20 cellular contexts compared by ENCODE assay signal in the genomic region with DNA sequence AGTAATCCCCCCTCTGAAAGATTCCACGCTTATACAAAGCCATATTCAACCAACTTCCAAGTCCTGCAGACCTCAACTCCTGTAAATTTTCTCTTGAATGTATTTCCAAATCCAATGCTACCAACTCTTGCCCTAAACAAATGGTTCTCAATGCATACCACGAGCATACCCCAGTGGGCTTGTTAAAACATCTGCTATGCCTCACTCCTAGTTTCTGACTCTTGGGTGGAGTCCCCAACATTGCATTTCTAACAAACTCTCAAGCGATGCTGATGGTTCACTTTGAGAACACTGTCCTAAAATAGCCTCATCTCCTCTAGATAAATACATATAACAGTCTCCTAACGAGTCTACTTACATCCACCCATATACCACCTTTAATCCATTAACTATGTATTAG. TPM values are rescaled to one million over a fixed set of nuclear protein-coding genes. Genes with fewer than 3 reads are reported as not detected.
A peak's percentile ranks its signal among the peaks of the same experiment; 100 is the strongest.
DNase-seq lines count a peak whose midpoint lies in the region; ATAC-seq and TF ChIP-seq lines count a peak whose summit lies in the region.
"Had no signal": no experiment of that assay in that cellular context is flagged by ENCODE, and none has a peak within 500 bp of the region (broad histone marks: within the 10 kb centered on the region; RNA-seq: fewer than 3 reads in every experiment).

No MANE protein-coding gene starts in this region.

- no peak for DNase-seq in activated CD4-positive, alpha-beta T cell treated with anti-CD3 and anti-CD28 coated beads for 36 hours
- DNase-seq in activated CD4-positive, alpha-beta T cell treated with anti-CD3 and anti-CD28 coated beads, Interleukin-2, amount 50 U/mL, for 4 hours, result no peak
- no peak for DNase-seq in CD8-positive, alpha-beta T cell
- no peak for DNase-seq in activated T-helper 1 cell treated with anti-CD3 and anti-CD28 coated beads, Interleukin-12 subunit alpha, Interleukin-12 subunit beta, Interleukin-2, Interleukin-4 antibody, amounts not matched to agents 30 ng/mL and 10 ng/mL and 1 ng/mL, durations not matched to agents 14 hours and 24 hours and 36 hours (ENCODE audit: low spot score)
- DNase-seq in stimulated activated effector memory CD8-positive, alpha-beta T cell treated with anti-CD3 and anti-CD28 coated beads, Interleukin-12 subunit alpha, Interleukin-12 subunit beta, amount 100 ng/mL, for 72 hours (ENCODE audit: low spot score in 2 of 2), result no peak
- DNase-seq in NOMO-1 treated with DMSO at 0.1 percent for 48 hours (lab: John Stamatoyannopoulos, UW; ENCODE audit: unreplicated experiment) (no peak), osteocyte (ENCODE audit: extremely low spot score, unreplicated experiment) (no peak)
- DNase-seq: activated CD4-positive, alpha-beta T cell treated with anti-CD3 and anti-CD28 coated beads, Interleukin-2, amount 50 U/mL, for 1 hour; Caco-2; H9; Kasumi-1; left ventricle myocardium superior; NCI-H1694; NCI-H2171; NCI-H524 treated with DMSO at 0.1 percent for 48 hours; posterior cingulate gyrus; sigmoid colon; trophoblast cell had no signal

- H3K9me3 ChIP-seq in CD8-positive, alpha-beta T cell (ENCODE audit: low read length), result no peaks in the 10 kb centered on the region
- H3K9me3 ChIP-seq: Caco-2, sigmoid colon had no signal

- H3K4me1 Mint-ChIP-seq in activated CD4-positive, alpha-beta T cell treated with anti-CD3 and anti-CD28 coated beads for 36 hours, result peaks cover 63% of the 10 kb centered on the region
- H3K4me1 Mint-ChIP-seq in CD8-positive, alpha-beta T cell (ENCODE audit: low read depth), result peaks cover 73% of the 10 kb centered on the region
- peaks cover 71% of the 10 kb centered on the region for H3K4me1 Mint-ChIP-seq in activated T-helper 1 cell treated with anti-CD3 and anti-CD28 coated beads, Interleukin-12 subunit alpha, Interleukin-12 subunit beta, Interleukin-2, Interleukin-4 antibody, amounts not matched to agents 30 ng/mL and 10 ng/mL and 1 ng/mL, durations not matched to agents 14 hours and 24 hours and 36 hours (ENCODE audit: low read depth)
- H3K4me1 Mint-ChIP-seq in stimulated activated effector memory CD8-positive, alpha-beta T cell treated with anti-CD3 and anti-CD28 coated beads, Interleukin-12 subunit alpha, Interleukin-12 subunit beta, amount 100 ng/mL, for 72 hours, result peaks cover 61% of the 10 kb centered on the region
- peaks cover 9% of the 10 kb centered on the region for H3K4me1 Mint-ChIP-seq in osteocyte (ENCODE audit: unreplicated experiment)
- H3K4me1 Mint-ChIP-seq: H9, neural progenitor cell had no signal

- H3K27me3 Mint-ChIP-seq in activated CD4-positive, alpha-beta T cell treated with anti-CD3 and anti-CD28 coated beads for 36 hours, result no peaks in the 10 kb centered on the region
- no peaks in the 10 kb centered on the region for H3K27me3 Mint-ChIP-seq in CD8-positive, alpha-beta T cell (ENCODE audit: low read depth)
- H3K27me3 Mint-ChIP-seq in activated T-helper 1 cell treated with anti-CD3 and anti-CD28 coated beads, Interleukin-12 subunit alpha, Interleukin-12 subunit beta, Interleukin-2, Interleukin-4 antibody, amounts not matched to agents 30 ng/mL and 10 ng/mL and 1 ng/mL, durations not matched to agents 14 hours and 24 hours and 36 hours (ENCODE audit: insufficient read depth), result no peaks in the 10 kb centered on the region
- H3K27me3 Mint-ChIP-seq in osteocyte (ENCODE audit: unreplicated experiment), result no peaks in the 10 kb centered on the region

- H3K27ac Mint-ChIP-seq in activated CD4-positive, alpha-beta T cell treated with anti-CD3 and anti-CD28 coated beads for 36 hours, result no peak overlapping the region
- H3K27ac Mint-ChIP-seq in CD8-positive, alpha-beta T cell, result peak overlapping the region; percentile 37
- H3K27ac Mint-ChIP-seq in activated T-helper 1 cell treated with anti-CD3 and anti-CD28 coated beads, Interleukin-12 subunit alpha, Interleukin-12 subunit beta, Interleukin-2, Interleukin-4 antibody, amounts not matched to agents 30 ng/mL and 10 ng/mL and 1 ng/mL, durations not matched to agents 14 hours and 24 hours and 36 hours, result peak overlapping the region; percentile 13
- peak overlapping the region; percentile 4 for H3K27ac Mint-ChIP-seq in stimulated activated effector memory CD8-positive, alpha-beta T cell treated with anti-CD3 and anti-CD28 coated beads, Interleukin-12 subunit alpha, Interleukin-12 subunit beta, amount 100 ng/mL, for 72 hours
- no peak overlapping the region for H3K27ac Mint-ChIP-seq in osteocyte (ENCODE audit: unreplicated experiment)
- H3K27ac Mint-ChIP-seq: neural progenitor cell had no signal

- no peak overlapping the region for H3K4me3 Mint-ChIP-seq in activated CD4-positive, alpha-beta T cell treated with anti-CD3 and anti-CD28 coated beads for 36 hours
- H3K4me3 Mint-ChIP-seq in CD8-positive, alpha-beta T cell, result peak overlapping the region; percentile 16
- peak overlapping the region; percentile 9 for H3K4me3 Mint-ChIP-seq in activated T-helper 1 cell treated with anti-CD3 and anti-CD28 coated beads, Interleukin-12 subunit alpha, Interleukin-12 subunit beta, Interleukin-2, Interleukin-4 antibody, amounts not matched to agents 30 ng/mL and 10 ng/mL and 1 ng/mL, durations not matched to agents 14 hours and 24 hours and 36 hours
- H3K4me3 Mint-ChIP-seq in stimulated activated effector memory CD8-positive, alpha-beta T cell treated with anti-CD3 and anti-CD28 coated beads, Interleukin-12 subunit alpha, Interleukin-12 subunit beta, amount 100 ng/mL, for 72 hours, result no peak overlapping the region
- H3K4me3 Mint-ChIP-seq in osteocyte (ENCODE audit: unreplicated experiment), result no peak overlapping the region
- H3K4me3 Mint-ChIP-seq: H9 had no signal

- CTCF ChIA-PET in activated CD4-positive, alpha-beta T cell treated with anti-CD3 and anti-CD28 coated beads for 36 hours (lab: Charles Lee), result interaction anchor here (0.8 to 1.9 kb wide), 2 partner anchors 42 to 137 kb away, joined by 4 to 5 read pairs; no protein-coding TSS in a partner anchor
- CTCF ChIA-PET in CD8-positive, alpha-beta T cell (lab: Charles Lee), result no interaction called here

- peaks cover 6% of the 10 kb centered on the region for H3K36me3 ChIP-seq in CD8-positive, alpha-beta T cell (ENCODE audit: insufficient read depth, low read length)

- no peaks in the 10 kb centered on the region for H3K9me3 Mint-ChIP-seq in activated CD4-positive, alpha-beta T cell treated with anti-CD3 and anti-CD28 coated beads for 36 hours (ENCODE audit: low read depth)
- H3K9me3 Mint-ChIP-seq in CD8-positive, alpha-beta T cell, result no peaks in the 10 kb centered on the region
- no peaks in the 10 kb centered on the region for H3K9me3 Mint-ChIP-seq in activated T-helper 1 cell treated with anti-CD3 and anti-CD28 coated beads, Interleukin-12 subunit alpha, Interleukin-12 subunit beta, Interleukin-2, Interleukin-4 antibody, amounts not matched to agents 30 ng/mL and 10 ng/mL and 1 ng/mL, durations not matched to agents 14 hours and 24 hours and 36 hours
- no peaks in the 10 kb centered on the region for H3K9me3 Mint-ChIP-seq in stimulated activated effector memory CD8-positive, alpha-beta T cell treated with anti-CD3 and anti-CD28 coated beads, Interleukin-12 subunit alpha, Interleukin-12 subunit beta, amount 100 ng/mL, for 72 hours
- H3K9me3 Mint-ChIP-seq in osteocyte (ENCODE audit: unreplicated experiment), result no peaks in the 10 kb centered on the region
- H3K9me3 Mint-ChIP-seq: H9, neural progenitor cell had no signal

- no peak for TF ChIP-seq CTCF in CD8-positive, alpha-beta T cell (IDR thresholded peaks at IDR 0.05)
- TF ChIP-seq CTCF in osteocyte (IDR thresholded peaks at IDR 0.05), result no peak

- H3K36me3 Mint-ChIP-seq in activated CD4-positive, alpha-beta T cell treated with anti-CD3 and anti-CD28 coated beads for 36 hours (ENCODE audit: low read depth), result peaks cover 45% of the 10 kb centered on the region
- H3K36me3 Mint-ChIP-seq in CD8-positive, alpha-beta T cell, result peaks cover 58% of the 10 kb centered on the region
- H3K36me3 Mint-ChIP-seq in activated T-helper 1 cell treated with anti-CD3 and anti-CD28 coated beads, Interleukin-12 subunit alpha, Interleukin-12 subunit beta, Interleukin-2, Interleukin-4 antibody, amounts not matched to agents 30 ng/mL and 10 ng/mL and 1 ng/mL, durations not matched to agents 14 hours and 24 hours and 36 hours (ENCODE audit: low read depth), result peaks cover 40% of the 10 kb centered on the region
- peaks cover 90% of the 10 kb centered on the region for H3K36me3 Mint-ChIP-seq in stimulated activated effector memory CD8-positive, alpha-beta T cell treated with anti-CD3 and anti-CD28 coated beads, Interleukin-12 subunit alpha, Interleukin-12 subunit beta, amount 100 ng/mL, for 72 hours
- peaks cover 14% of the 10 kb centered on the region for H3K36me3 Mint-ChIP-seq in osteocyte (ENCODE audit: unreplicated experiment)

- H3K4me3 ChIP-seq in CD8-positive, alpha-beta T cell (ENCODE audit: low read depth, low read length), result no peak overlapping the region
- H3K4me3 ChIP-seq: neural progenitor cell, sigmoid colon had no signal

- peaks cover 40% of the 10 kb centered on the region for H3K4me1 ChIP-seq in CD8-positive, alpha-beta T cell (ENCODE audit: insufficient read depth, low read length)
- H3K4me1 ChIP-seq: Caco-2, neural progenitor cell had no signal

- no peak overlapping the region for H3K27ac ChIP-seq in CD8-positive, alpha-beta T cell (ENCODE audit: low read depth, low read length)
- H3K27ac ChIP-seq: neural progenitor cell, sigmoid colon had no signal

- peak; percentile 59 for ATAC-seq in activated CD4-positive, alpha-beta T cell treated with anti-CD3 and anti-CD28 coated beads for 36 hours
- ATAC-seq in CD8-positive, alpha-beta T cell, result no peak
- no peak for ATAC-seq in stimulated activated effector memory CD8-positive, alpha-beta T cell treated with anti-CD3 and anti-CD28 coated beads, Interleukin-12 subunit alpha, Interleukin-12 subunit beta, amount 100 ng/mL, for 72 hours
- ATAC-seq in HG03432 (IDR thresholded peaks at IDR 0.05; ENCODE audit: unreplicated experiment), result no peak
- ATAC-seq: left ventricle myocardium superior had no signal

- H3K27me3 ChIP-seq in CD8-positive, alpha-beta T cell (ENCODE audit: insufficient read depth, low read length), result no peaks in the 10 kb centered on the region
- H3K27me3 ChIP-seq: neural progenitor cell, sigmoid colon had no signal

- POLR2A ChIA-PET in activated CD4-positive, alpha-beta T cell treated with anti-CD3 and anti-CD28 coated beads for 36 hours (lab: Charles Lee), result interaction anchor here (0.6 to 1.0 kb wide), 2 partner anchors 14 to 97 kb away, joined by 3 to 7 read pairs; no protein-coding TSS in a partner anchor
- POLR2A ChIA-PET in CD8-positive, alpha-beta T cell (lab: Charles Lee), result interaction anchor here (1.8 kb wide), 1 partner anchor 136 kb away, joined by 6 read pairs; no protein-coding TSS in a partner anchor

- intact Hi-C loops in activated CD4-positive, alpha-beta T cell treated with anti-CD3 and anti-CD28 coated beads for 36 hours (cut with DNase I, micrococcal nuclease), result no loop called here
- intact Hi-C loops in CD8-positive, alpha-beta T cell (cut with DNase I, micrococcal nuclease), result loop anchor here in 1 of 2 experiments (2.0 kb wide), 1 partner anchor 17 kb away; no protein-coding TSS in a partner anchor
- intact Hi-C loops in activated T-helper 1 cell treated with anti-CD3 and anti-CD28 coated beads, Interleukin-12 subunit alpha, Interleukin-12 subunit beta, Interleukin-2, Interleukin-4 antibody, amounts not matched to agents 30 ng/mL and 10 ng/mL and 1 ng/mL, durations not matched to agents 14 hours and 24 hours and 36 hours (cut with micrococcal nuclease), result no loop called here

RNA-seq across cellular contexts. Expression of a gene that starts 7.3 kb away (rescaled TPM):
- total RNA-seq in activated CD4-positive, alpha-beta T cell treated with anti-CD3 and anti-CD28 coated beads for 36 hours, result 100 to 1,000 TPM; 133 to 141 TPM
- total RNA-seq in CD8-positive, alpha-beta T cell, result 100 to 1,000 TPM; 119 to 123 TPM
- total RNA-seq in activated T-helper 1 cell treated with anti-CD3 and anti-CD28 coated beads, Interleukin-12 subunit alpha, Interleukin-12 subunit beta, Interleukin-2, Interleukin-4 antibody, amounts not matched to agents 30 ng/mL and 10 ng/mL and 1 ng/mL, durations not matched to agents 14 hours and 24 hours and 36 hours, result 104 and 115 TPM in 2 replicates
- 71.4 and 77.7 TPM in 2 replicates for total RNA-seq in osteocyte

Comparison
In these comparisons a context has a peak if more than half of its experiments do, and no peak if none do; other contexts are left out.
1. H3K27ac Mint-ChIP-seq: peak in CD8-positive, alpha-beta T cell (single experiment), activated T-helper 1 cell treated with anti-CD3 and anti-CD28 coated beads, Interleukin-12 subunit alpha, Interleukin-12 subunit beta, Interleukin-2, Interleukin-4 antibody, amounts not matched to agents 30 ng/mL and 10 ng/mL and 1 ng/mL, durations not matched to agents 14 hours and 24 hours and 36 hours (single experiment) and stimulated activated effector memory CD8-positive, alpha-beta T cell treated with anti-CD3 and anti-CD28 coated beads, Interleukin-12 subunit alpha, Interleukin-12 subunit beta, amount 100 ng/mL, for 72 hours (single experiment); none in activated CD4-positive, alpha-beta T cell treated with anti-CD3 and anti-CD28 coated beads for 36 hours (single experiment) and osteocyte (single experiment).
2. H3K4me3 Mint-ChIP-seq: peak in CD8-positive, alpha-beta T cell (single experiment) and activated T-helper 1 cell treated with anti-CD3 and anti-CD28 coated beads, Interleukin-12 subunit alpha, Interleukin-12 subunit beta, Interleukin-2, Interleukin-4 antibody, amounts not matched to agents 30 ng/mL and 10 ng/mL and 1 ng/mL, durations not matched to agents 14 hours and 24 hours and 36 hours (single experiment); none in activated CD4-positive, alpha-beta T cell treated with anti-CD3 and anti-CD28 coated beads for 36 hours (single experiment), stimulated activated effector memory CD8-positive, alpha-beta T cell treated with anti-CD3 and anti-CD28 coated beads, Interleukin-12 subunit alpha, Interleukin-12 subunit beta, amount 100 ng/mL, for 72 hours (single experiment) and osteocyte (single experiment).